In genomic region chr16:65767125-65767524, GRCh38 we compare ENCODE assay signal across 2 cellular contexts.
A peak's percentile ranks its signal among the peaks of the same experiment; 100 is the strongest.
TF ChIP-seq lines count a peak whose summit lies in the region.

No MANE protein-coding gene starts in this region.

TF ChIP-seq in GM23338, 12 proteins besides CTCF, POLR2A, EP300 and RAD21:
- TF ChIP-seq REST (IDR thresholded peaks at IDR 0.05; ENCODE audit: unreplicated experiment) (no peak), ETS1 (IDR thresholded peaks at IDR 0.05) (no peak), ZNF114 (CRISPR knock-in tag; IDR thresholded peaks at IDR 0.05) (no peak), JUNB (IDR thresholded peaks at IDR 0.05; ENCODE audit: unreplicated experiment) (no peak), EZH2 (IDR thresholded peaks at IDR 0.05; ENCODE audit: low read depth, unreplicated experiment) (no peak), STAT1 (IDR thresholded peaks at IDR 0.05; ENCODE audit: unreplicated experiment) (no peak), EZH2phosphoT487 (IDR thresholded peaks at IDR 0.05; ENCODE audit: unreplicated experiment) (no peak), CREB1 (CRISPR knock-in tag; IDR thresholded peaks at IDR 0.05; ENCODE audit: low read depth) (no peak)

TF ChIP-seq in neural cell, 6 proteins besides CTCF, POLR2A, EP300 and RAD21 (continued from another document):
- TF ChIP-seq REST (IDR thresholded peaks at IDR 0.05; ENCODE audit: borderline replicate concordance) (peak; percentile 79), SMC3 (conservative IDR thresholded peaks at IDR 0.05; ENCODE audit: poor library complexity) (no peak)
